Comparison of ENCODE assay signal across 22 cellular contexts in the genomic region with DNA sequence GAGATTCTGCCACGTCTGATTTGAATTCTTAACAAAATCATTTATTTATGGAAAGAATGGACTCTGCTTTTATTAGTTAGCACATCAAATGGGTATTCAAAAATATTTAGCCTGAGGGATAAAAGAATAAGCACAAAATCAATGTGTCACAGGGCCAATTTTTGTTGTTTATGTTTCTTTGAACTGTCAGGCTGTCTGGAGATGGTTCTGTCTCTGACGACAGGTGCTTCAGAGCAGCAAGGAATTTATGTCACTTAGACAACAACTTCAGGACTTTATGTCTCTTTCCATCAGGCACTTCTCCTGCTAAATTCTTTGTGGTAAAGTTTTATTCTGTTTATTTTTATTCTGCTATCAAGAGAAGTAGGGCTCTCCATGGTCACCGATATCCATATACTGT.
A peak's percentile ranks its signal among the peaks of the same experiment; 100 is the strongest.
DNase-seq lines count a peak whose midpoint lies in the region; ATAC-seq, FAIRE-seq and TF ChIP-seq lines count a peak whose summit lies in the region.
"Had no signal": no experiment of that assay in that cellular context is flagged by ENCODE, and none has a peak within 500 bp of the region (broad histone marks: within the 10 kb centered on the region; RNA-seq: fewer than 3 reads in every experiment).

No MANE protein-coding gene starts in this region.

- H3K9me3 Mint-ChIP-seq in nephron (peaks cover 12% of the 10 kb centered on the region), Calu3 (ENCODE audit: low read depth, unreplicated experiment) (no peaks in the 10 kb centered on the region)

- H3K4me1 Mint-ChIP-seq in nephron (peaks cover 72% of the 10 kb centered on the region), Calu3 (ENCODE audit: low read depth, unreplicated experiment) (peaks cover 22% of the 10 kb centered on the region)
- H3K4me1 Mint-ChIP-seq: B cell had no signal

- 49 to 62% methylated on average over 3 of the region's 3 CpGs for WGBS in thyroid gland, 2 donors

- intact Hi-C loops in Calu3 (cut with micrococcal nuclease; ENCODE audit: unreplicated experiment) (no loop called here), thyroid gland (cut with DNase I) (no loop called here)

- CTCF ChIA-PET in Calu3 (lab: Charles Lee), result no interaction called here

- no peak overlapping the region for H3K4me3 ChIP-seq in thyroid gland (replicated peaks in 1 of 3)
- H3K4me3 ChIP-seq: BLaER1 treated with 17β-estradiol and CSF1 and Interleukin-3, amounts not matched to agents 10 nM and 100 nM; GM23248 had no signal

- H3K27me3 ChIP-seq in thyroid gland, result no peaks in the 10 kb centered on the region
- H3K27me3 ChIP-seq: BLaER1 treated with 17β-estradiol and CSF1 and Interleukin-3, amounts not matched to agents 10 nM and 100 nM had no signal

- H3K27me3 Mint-ChIP-seq in nephron (ENCODE audit: low read depth) (peaks cover 4% of the 10 kb centered on the region), Calu3 (ENCODE audit: unreplicated experiment) (no peaks in the 10 kb centered on the region)

- no TSS peak for BruUV-seq in Calu3 (replicated peaks; lab: Mats Ljungman, UMichigan)

- H3K4me3 Mint-ChIP-seq in nephron (no peak overlapping the region), Calu3 (ENCODE audit: low read depth, unreplicated experiment) (no peak overlapping the region)
- H3K4me3 Mint-ChIP-seq: B cell; CD8-positive, alpha-beta T cell; HFFc6 had no signal

- no peak for ATAC-seq in GM18873 (IDR thresholded peaks at IDR 0.05; ENCODE audit: low FRiP score, unreplicated experiment)
- ATAC-seq: CD8-positive, alpha-beta T cell; HCT116 had no signal

- no peak for FAIRE-seq in RCC 7860 (lab: Jason Lieb, UNC)
- FAIRE-seq: G401.6, H54, HTR-8/SVneo had no signal

- DNase-seq in G401 (ENCODE audit: low spot score), result peak; percentile 3
- DNase-seq in Calu3, result no peak
- no peak for DNase-seq in thyroid gland
- DNase-seq in RCC 7860 (ENCODE audit: low spot score), result no peak
- DNase-seq: 8988T; CD8-positive, alpha-beta T cell; DMS 273 treated with DMSO at 0.1 percent for 48 hours; DMS53; DND-41; EL; HFFc6; IMR-90 had no signal

- H3K27ac ChIP-seq in angular gyrus (ENCODE audit: low read depth, low read length), result peak overlapping the region; percentile 59
- H3K27ac ChIP-seq in thyroid gland, result no peak overlapping the region
- H3K27ac ChIP-seq: BLaER1 treated with 17β-estradiol and CSF1 and Interleukin-3, amounts not matched to agents 10 nM and 100 nM; GM23248 had no signal

- H3K36me3 Mint-ChIP-seq in nephron (ENCODE audit: low read depth) (peaks cover 7% of the 10 kb centered on the region), Calu3 (ENCODE audit: insufficient read depth, unreplicated experiment) (no peaks in the 10 kb centered on the region)
- H3K36me3 Mint-ChIP-seq: CD8-positive, alpha-beta T cell had no signal

- no peaks in the 10 kb centered on the region for H3K36me3 ChIP-seq in thyroid gland
- H3K36me3 ChIP-seq: BLaER1 treated with 17β-estradiol and CSF1 and Interleukin-3, amounts not matched to agents 10 nM and 100 nM had no signal

- TF ChIP-seq POLR2A in thyroid gland (IDR thresholded peaks at IDR 0.05), result no peak

- no peak for TF ChIP-seq CTCF in nephron (IDR thresholded peaks at IDR 0.05; ENCODE audit: unreplicated experiment in 3 of 3)
- no peak for TF ChIP-seq CTCF in Calu3 (IDR thresholded peaks at IDR 0.05; ENCODE audit: unreplicated experiment)
- TF ChIP-seq CTCF in thyroid gland (IDR thresholded peaks at IDR 0.05), result no peak

- H3K27ac Mint-ChIP-seq in nephron (peak overlapping the region in 2 of 3 experiments; percentile 32 to 76), Calu3 (ENCODE audit: unreplicated experiment) (no peak overlapping the region)
- H3K27ac Mint-ChIP-seq: B cell; CD8-positive, alpha-beta T cell; HFFc6 had no signal

- H3K9me3 ChIP-seq in thyroid gland, result no peaks in the 10 kb centered on the region

- no peaks in the 10 kb centered on the region for H3K4me1 ChIP-seq in thyroid gland

- in situ Hi-C loops in G401 (cut with HindIII; ENCODE audit: low sequenced_read_pairs), result no loop called here
